Comparison of ENCODE assay signal across 11 cellular contexts in the genomic region with DNA sequence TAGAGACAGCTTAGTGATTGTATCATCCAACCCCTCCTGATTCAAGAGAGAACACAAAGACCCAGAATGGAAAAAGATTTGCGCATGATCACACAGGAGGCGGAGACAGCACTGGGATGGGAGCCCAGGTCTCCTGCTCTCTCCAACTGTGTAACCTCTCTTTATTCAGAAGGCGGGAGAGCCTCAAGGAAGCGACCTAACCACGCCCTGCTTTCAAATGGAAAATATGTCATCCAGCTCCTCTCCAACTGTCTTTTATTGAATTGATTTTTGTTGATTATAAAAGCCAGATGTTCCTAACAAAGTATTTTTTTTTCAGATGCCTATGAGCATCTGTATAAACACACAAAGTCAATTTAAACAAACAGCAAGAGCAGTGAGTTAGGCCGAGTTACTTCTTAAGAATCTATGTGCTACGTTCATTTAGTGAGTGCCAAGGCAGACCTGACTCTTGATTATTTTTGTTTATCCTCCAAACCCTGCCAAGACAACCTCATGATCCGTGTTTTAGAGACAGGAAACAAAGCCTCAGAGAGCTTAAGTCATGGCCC.
DNase-seq lines count a peak whose midpoint lies in the region; ATAC-seq and TF ChIP-seq lines count a peak whose summit lies in the region.
"Had no signal": no experiment of that assay in that cellular context is flagged by ENCODE, and none has a peak within 500 bp of the region (broad histone marks: within the 10 kb centered on the region; RNA-seq: fewer than 3 reads in every experiment).

No MANE protein-coding gene starts in this region.

- BruUV-seq in Panc1 (replicated peaks; lab: Mats Ljungman, UMichigan), result no TSS peak

- H3K9me3 Mint-ChIP-seq in stimulated activated memory B cell treated with anti-CD40 and anti-IgM and Interleukin-4, amounts not matched to agents 10 μg/mL and 1 μg/mL and 100 μg/mL, for 72 hours, result no peaks in the 10 kb centered on the region

- H3K4me1 ChIP-seq in Panc1 (ENCODE audit: control insufficient read depth, insufficient read depth, low read length) (peaks cover 22% of the 10 kb centered on the region), heart right ventricle (peaks cover 7 to 25% (median 16%) of the 10 kb centered on the region in 9 donors)
- H3K4me1 ChIP-seq: A549 had no signal

- peak overlapping the region; percentile 92 for H3K27ac Mint-ChIP-seq in stimulated activated memory B cell treated with anti-CD40 and anti-IgM and Interleukin-4, amounts not matched to agents 10 μg/mL and 1 μg/mL and 100 μg/mL, for 72 hours

- H3K27me3 Mint-ChIP-seq in stimulated activated memory B cell treated with anti-CD40 and anti-IgM and Interleukin-4, amounts not matched to agents 10 μg/mL and 1 μg/mL and 100 μg/mL, for 72 hours, result no peaks in the 10 kb centered on the region

- no peak overlapping the region for H3K4me3 Mint-ChIP-seq in stimulated activated memory B cell treated with anti-CD40 and anti-IgM and Interleukin-4, amounts not matched to agents 10 μg/mL and 1 μg/mL and 100 μg/mL, for 72 hours

- 42 to 62% methylated on average over 8 of the region's 8 CpGs for WGBS in heart right ventricle, 2 donors

- H3K36me3 ChIP-seq in Panc1 (ENCODE audit: control insufficient read depth, insufficient read depth, low read length) (no peaks in the 10 kb centered on the region), heart right ventricle (no peaks in the 10 kb centered on the region)

- H3K4me1 Mint-ChIP-seq in stimulated activated memory B cell treated with anti-CD40 and anti-IgM and Interleukin-4, amounts not matched to agents 10 μg/mL and 1 μg/mL and 100 μg/mL, for 72 hours, result peaks cover 75% of the 10 kb centered on the region

- no peaks in the 10 kb centered on the region for H3K9me3 ChIP-seq in Panc1 (ENCODE audit: control insufficient read depth, insufficient read depth, low read depth, low read length)
- no peaks in the 10 kb centered on the region for H3K9me3 ChIP-seq in heart right ventricle
- H3K9me3 ChIP-seq: A549 had no signal

- CTCF ChIA-PET in Panc1 (lab: Charles Lee), result no interaction called here

- no peaks in the 10 kb centered on the region for H3K36me3 Mint-ChIP-seq in stimulated activated memory B cell treated with anti-CD40 and anti-IgM and Interleukin-4, amounts not matched to agents 10 μg/mL and 1 μg/mL and 100 μg/mL, for 72 hours

- intact Hi-C loops in Panc1 (cut with micrococcal nuclease; ENCODE audit: unreplicated experiment) (no loop called here), heart right ventricle (cut with DNase I) (loop anchor here in 3 of 10 donors (5.0 to 10.0 kb wide), 2 partner anchors 98 to 100 kb away; a partner anchor contains a TSS)

- in situ Hi-C loops in Panc1 (cut with HindIII; ENCODE audit: low pct_unique_long_range_greater_than_20kb, low sequenced_read_pairs), result no loop called here

- peak; percentile 25 for DNase-seq in DMS53 (lab: John Stamatoyannopoulos, UW)
- no peak for DNase-seq in DMS53 treated with DMSO at 0.1 percent for 48 hours (lab: John Stamatoyannopoulos, UW; ENCODE audit: unreplicated experiment)
- no peak for DNase-seq in Panc1 (ENCODE audit: low read depth, low spot score)
- DNase-seq in heart right ventricle, result peak; percentile 57 to 72
- no peak for DNase-seq in stimulated activated CD4-positive, alpha-beta T cell treated with anti-CD3 and anti-CD28 coated beads, Interleukin-4, amount 100 ng/mL, for 4 hours
- no peak for DNase-seq in COLO668 (lab: John Stamatoyannopoulos, UW; ENCODE audit: unreplicated experiment)
- DNase-seq: activated CD4-positive, alpha-beta T cell treated with anti-CD3 and anti-CD28 coated beads, Interleukin-2, amount 50 U/mL, for 4 hours; islet precursor cell had no signal

- H3K4me3 ChIP-seq in Panc1 (ENCODE audit: low read depth in 2 of 2, low read length in 2 of 2) (no peak overlapping the region), heart right ventricle (no peak overlapping the region)
- H3K4me3 ChIP-seq: A549 had no signal

- H3K27ac ChIP-seq in Panc1 (ENCODE audit: low read length) (peak overlapping the region; percentile 85), heart right ventricle (peak overlapping the region in 9 of 10 donors; percentile 53 to 74 (median 66))
- H3K27ac ChIP-seq: A549 had no signal

- no peak for TF ChIP-seq CTCF in Panc1 (IDR thresholded peaks at IDR 0.05)
- no peak for TF ChIP-seq CTCF in heart right ventricle (IDR thresholded peaks at IDR 0.05)

- POLR2A ChIA-PET in Panc1 (lab: Charles Lee), result no interaction called here

- ATAC-seq in Panc1 (0 out of 2 replicates have a peak, but pooled peaks have one; percentile 33), heart right ventricle (peak; percentile 84 to 96 (median 92)), HG02798 (IDR thresholded peaks at IDR 0.05; ENCODE audit: poor library complexity, unreplicated experiment) (no peak)
- ATAC-seq in stimulated activated memory B cell treated with anti-CD40 and anti-IgM and Interleukin-4, amounts not matched to agents 10 μg/mL and 1 μg/mL and 100 μg/mL, for 72 hours, result no peak
- ATAC-seq: A549 had no signal

- H3K27me3 ChIP-seq in Panc1 (ENCODE audit: control insufficient read depth, insufficient read depth, low read length), result no peaks in the 10 kb centered on the region
- H3K27me3 ChIP-seq in heart right ventricle, result no peaks in the 10 kb centered on the region

Comparison
In these comparisons a context has a peak if more than half of its experiments do, and no peak if none do; other contexts are left out.
1. DNase-seq: peak in DMS53 (single experiment) and heart right ventricle (2 of 2); none in DMS53 treated with DMSO at 0.1 percent for 48 hours (single experiment), Panc1 (single experiment), stimulated activated CD4-positive, alpha-beta T cell treated with anti-CD3 and anti-CD28 coated beads, Interleukin-4, amount 100 ng/mL, for 4 hours (0 of 2) and COLO668 (single experiment).
2. ATAC-seq: peak in Panc1 (single experiment) and heart right ventricle (8 of 8); none in stimulated activated memory B cell treated with anti-CD40 and anti-IgM and Interleukin-4, amounts not matched to agents 10 μg/mL and 1 μg/mL and 100 μg/mL, for 72 hours (single experiment) and HG02798 (single experiment).